ENCODE assay signal across 9 cellular contexts in the genomic region with DNA sequence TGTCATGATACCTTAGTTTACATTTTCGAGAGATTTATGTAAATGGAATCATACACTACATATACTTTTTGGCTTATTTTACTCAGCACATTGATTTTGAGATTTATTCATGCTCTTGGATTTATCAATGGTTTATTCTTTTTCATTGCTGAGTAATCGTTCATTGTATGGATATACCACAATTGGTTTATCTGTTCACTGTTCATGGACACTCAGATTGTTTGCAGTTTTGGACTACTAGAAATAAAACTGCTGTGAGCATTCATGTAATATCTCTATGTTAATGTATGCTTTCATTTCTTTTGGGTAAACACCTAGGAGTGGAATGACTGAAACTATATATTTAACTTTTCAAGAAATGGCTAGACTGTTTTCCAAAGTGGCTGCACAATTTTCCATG.
"Had no signal": no experiment of that assay in that cellular context is flagged by ENCODE, and none has a peak within 500 bp of the region (broad histone marks: within the 10 kb centered on the region; RNA-seq: fewer than 3 reads in every experiment).

No MANE protein-coding gene starts in this region.

- H3K36me3 ChIP-seq: HAP-1 had no signal

- H3K4me2 ChIP-seq: GM23338 had no signal

- H3K9ac ChIP-seq: GM23248 had no signal

- H3K27ac ChIP-seq: GM23248 had no signal

- ATAC-seq: GM23338, HCT116 had no signal

- H3K4me3 ChIP-seq: GM23248, GM23338, HAP-1 had no signal

- H2AFZ ChIP-seq: GM23248, GM23338 had no signal

- H3K9me3 ChIP-seq: HAP-1 had no signal

- DNase-seq: GM23248, GOT3, H7, H9, HCEC 1CT, HFFc6 had no signal

- H3K4me1 ChIP-seq: HAP-1 had no signal
